Comparison of ENCODE assay signal across 13 cellular contexts in genomic region chr6:18245079-18245478, GRCh38.
"Had no signal": no experiment of that assay in that cellular context is flagged by ENCODE, and none has a peak within 500 bp of the region (broad histone marks: within the 10 kb centered on the region; RNA-seq: fewer than 3 reads in every experiment).

No MANE protein-coding gene starts in this region.

- H3K27ac Mint-ChIP-seq: activated naive CD4-positive, alpha-beta T cell treated with anti-CD3 and anti-CD28 coated beads, Interleukin-2, amount 50 U/mL, for 24 hours; type B pancreatic cell had no signal

- ATAC-seq: SK-N-SH treated with all-trans-retinoic acid at 6 μM for 48 hours had no signal

- H3K27me3 ChIP-seq: brain microvascular endothelial cell, dorsolateral prefrontal cortex, esophagus squamous epithelium, sigmoid colon had no signal

- H3K4me3 Mint-ChIP-seq: activated naive CD4-positive, alpha-beta T cell treated with anti-CD3 and anti-CD28 coated beads, Interleukin-2, amount 50 U/mL, for 24 hours; T-helper 1 cell treated with Interleukin-12 subunit alpha and Interleukin-12 subunit beta and Interleukin-4 antibody, amounts not matched to agents 30 μg/mL and 1 μg/mL, for 36 hours; type B pancreatic cell had no signal

- H3K27ac ChIP-seq: brain microvascular endothelial cell, dorsolateral prefrontal cortex, sigmoid colon had no signal

- DNase-seq: activated CD4-positive, CD25-positive, alpha-beta regulatory T cell; activated CD8-positive, alpha-beta memory T cell treated with anti-CD3 and anti-CD28 coated beads, Interleukin-2, amount 50 U/mL, for 48 hours; brain microvascular endothelial cell; dorsolateral prefrontal cortex; esophagus squamous epithelium; foreskin fibroblast; glutamatergic neuron; sigmoid colon had no signal

- H3K4me3 ChIP-seq: dorsolateral prefrontal cortex, esophagus squamous epithelium, lung, sigmoid colon had no signal

- H3K27me3 Mint-ChIP-seq: activated naive CD4-positive, alpha-beta T cell treated with anti-CD3 and anti-CD28 coated beads, Interleukin-2, amount 50 U/mL, for 24 hours; type B pancreatic cell had no signal

- H3K9me3 Mint-ChIP-seq: activated naive CD4-positive, alpha-beta T cell treated with anti-CD3 and anti-CD28 coated beads, Interleukin-2, amount 50 U/mL, for 24 hours; T-helper 1 cell treated with Interleukin-12 subunit alpha and Interleukin-12 subunit beta and Interleukin-4 antibody, amounts not matched to agents 30 μg/mL and 1 μg/mL, for 36 hours; type B pancreatic cell had no signal

- H3K9me3 ChIP-seq: esophagus squamous epithelium, sigmoid colon had no signal
